9 cellular contexts compared by ENCODE assay signal in the genomic region with DNA sequence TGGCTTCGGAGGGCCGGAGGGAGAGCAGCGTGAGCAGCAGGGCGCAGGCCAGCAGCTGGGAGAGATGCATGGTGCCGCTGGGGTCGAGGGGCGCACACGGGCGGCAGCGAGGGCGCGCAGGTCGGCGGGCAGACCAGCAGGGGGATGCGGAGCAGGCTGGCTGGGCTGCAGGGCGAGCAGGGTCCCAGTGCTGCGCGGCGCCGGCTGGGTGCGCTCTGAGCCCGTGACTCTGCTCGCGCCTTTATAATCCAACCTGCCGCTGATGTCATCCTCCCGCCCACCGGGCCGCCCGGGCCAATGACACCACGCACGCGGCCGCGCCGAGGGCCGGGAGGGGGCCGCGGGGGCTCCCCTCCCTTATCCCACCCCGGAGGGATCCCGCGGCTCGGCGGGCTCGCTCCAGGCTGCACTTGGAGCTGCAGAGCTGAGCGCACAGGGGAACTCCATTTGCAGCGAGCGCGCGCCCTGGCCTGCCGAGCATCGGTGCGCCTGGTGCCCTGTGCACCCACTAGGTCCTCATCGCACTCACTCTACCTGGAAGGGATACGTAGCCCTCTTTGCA. TPM values are rescaled to one million over a fixed set of nuclear protein-coding genes. Genes with fewer than 3 reads are reported as not detected.
A peak's percentile ranks its signal among the peaks of the same experiment; 100 is the strongest.
DNase-seq lines count a peak whose midpoint lies in the region; ATAC-seq, FAIRE-seq and TF ChIP-seq lines count a peak whose summit lies in the region.
"Had no signal": no experiment of that assay in that cellular context is flagged by ENCODE, and none has a peak within 500 bp of the region (broad histone marks: within the 10 kb centered on the region; RNA-seq: fewer than 3 reads in every experiment).

A gene with protein sequence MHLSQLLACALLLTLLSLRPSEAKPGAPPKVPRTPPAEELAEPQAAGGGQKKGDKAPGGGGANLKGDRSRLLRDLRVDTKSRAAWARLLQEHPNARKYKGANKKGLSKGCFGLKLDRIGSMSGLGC (minus strand): TSS at position 217 of the 562 bp plus-strand sequence. CDS start 147 bp downstream, at position 70.

- H3K9me3 ChIP-seq in endothelial cell of umbilical vein (replicated peaks; ENCODE audit: control insufficient read depth, insufficient read depth, low read length) (no peaks in the 10 kb centered on the region), mucosa of descending colon (no peaks in the 10 kb centered on the region)

- ATAC-seq in HG02973 (IDR thresholded peaks at IDR 0.05; ENCODE audit: unreplicated experiment) = peak; percentile 45
- peak; percentile 69 for ATAC-seq in mucosa of descending colon
- no peak for ATAC-seq in HG03571 (IDR thresholded peaks at IDR 0.05; ENCODE audit: unreplicated experiment)

- TF ChIP-seq POLR2A in endothelial cell of umbilical vein (IDR thresholded peaks at IDR 0.05; ENCODE audit: low read depth, low read length) = no peak

- H2AFZ ChIP-seq in endothelial cell of umbilical vein (ENCODE audit: low read depth, low read length) = peak within 1 kb of the TSS; percentile 49

- H3K9ac ChIP-seq in endothelial cell of umbilical vein (replicated peaks; ENCODE audit: extremely low read depth, insufficient read depth, low read length) = no peak within 1 kb of the TSS

- CTCF ChIA-PET in activated CD4-positive, alpha-beta memory T cell treated with anti-CD3 and anti-CD28 coated beads, Interleukin-2, amount 10 ng/mL, durations not matched to agents 7 days and 5 days (lab: Charles Lee) = interaction anchor here (0.8 to 3.8 kb wide), 12 partner anchors 187 to 510 kb away, joined by 3 to 22 read pairs (median 4); no protein-coding TSS in a partner anchor
- CTCF ChIA-PET in endothelial cell of umbilical vein (lab: Charles Lee) = interaction anchor here (0.6 to 5.1 kb wide), 26 partner anchors 9 to 513 kb away, joined by 3 to 149 read pairs (median 6); a partner anchor contains a TSS

- intact Hi-C loops in endothelial cell of umbilical vein (cut with micrococcal nuclease) (loop anchor here (1.0 kb wide), 1 partner anchor 35 kb away; a partner anchor contains a TSS), mucosa of descending colon (cut with DNase I, micrococcal nuclease) (loop anchor here (5.0 to 10.0 kb wide), 4 partner anchors 216 to 509 kb away; no protein-coding TSS in a partner anchor)

- peak; percentile 38 for FAIRE-seq in endothelial cell of umbilical vein (lab: Jason Lieb, UNC)
- FAIRE-seq: islet of Langerhans had no signal

- H3K79me2 ChIP-seq in endothelial cell of umbilical vein (ENCODE audit: control insufficient read depth, insufficient read depth, low read length) = no peaks in the 10 kb centered on the region

- no peaks in the 10 kb centered on the region for H3K9me1 ChIP-seq in endothelial cell of umbilical vein (replicated peaks; ENCODE audit: control insufficient read depth, extremely low read depth, insufficient read depth, low read length)

- POLR2A ChIA-PET in activated CD4-positive, alpha-beta memory T cell treated with anti-CD3 and anti-CD28 coated beads, Interleukin-2, amount 10 ng/mL, durations not matched to agents 7 days and 5 days (lab: Charles Lee) = interaction anchor here (2.2 kb wide), 1 partner anchor 215 kb away, joined by 6 read pairs; no protein-coding TSS in a partner anchor
- POLR2A ChIA-PET in endothelial cell of umbilical vein (lab: Charles Lee) = no interaction called here

- H3K27me3 Mint-ChIP-seq in activated CD4-positive, alpha-beta memory T cell treated with anti-CD3 and anti-CD28 coated beads, Interleukin-2, amount 10 ng/mL, durations not matched to agents 7 days and 5 days = peaks cover 48% of the 10 kb centered on the region

- peak within 1 kb of the TSS; percentile 65 for H3K4me2 ChIP-seq in endothelial cell of umbilical vein (ENCODE audit: insufficient read depth, low read length)

- H3K4me3 ChIP-seq in endothelial cell of umbilical vein (replicated peaks in 1 of 3; ENCODE audit: insufficient read depth in 1 of 3, low read depth in 1 of 3, low read length in 3 of 3) = peak within 1 kb of the TSS in 2 of 3 experiments; percentile 30 to 45
- no peak within 1 kb of the TSS for H3K4me3 ChIP-seq in mucosa of descending colon

- H3K27ac ChIP-seq in endothelial cell of umbilical vein (ENCODE audit: insufficient read depth, low read depth, low read length) = no peak within 1 kb of the TSS

- H3K4me3 Mint-ChIP-seq in activated CD4-positive, alpha-beta memory T cell treated with anti-CD3 and anti-CD28 coated beads, Interleukin-2, amount 10 ng/mL, durations not matched to agents 7 days and 5 days = peak within 1 kb of the TSS; percentile 30

- DNase-seq in ELR (ENCODE audit: low read depth) (peak; percentile 79), NCI-H460 (ENCODE audit: extremely low read depth, low read depth) (peak; percentile 25), endothelial cell of umbilical vein (ENCODE audit: low read depth, low spot score) (peak; percentile 55), mucosa of descending colon (peak; percentile 25 to 47 (median 44))
- DNase-seq in activated CD4-positive, alpha-beta memory T cell treated with anti-CD3 and anti-CD28 coated beads, Interleukin-2, amount 10 ng/mL, durations not matched to agents 7 days and 5 days = peak; percentile 55
- peak; percentile 51 to 73 for DNase-seq in stimulated activated CD8-positive, alpha-beta memory T cell treated with anti-CD3 and anti-CD28 coated beads, Interleukin-7, amount 100 ng/mL, for 48 hours (ENCODE audit: extremely low read depth in 1 of 2, low read depth in 1 of 2)

- dilution Hi-C loops in endothelial cell of umbilical vein (cut with MboI; ENCODE audit: extremely low pct_ligation_motif_present, low sequenced_read_pairs) = no loop called here

- H3K27me3 ChIP-seq in endothelial cell of umbilical vein (ENCODE audit: control insufficient read depth in 2 of 2, insufficient read depth in 2 of 2, low read length in 2 of 2) = peaks cover 44 to 54% of the 10 kb centered on the region in 2 experiments

- no TSS peak for BruUV-seq in endothelial cell of umbilical vein (replicated peaks; lab: Mats Ljungman, UMichigan)

- H3K9me3 Mint-ChIP-seq in activated CD4-positive, alpha-beta memory T cell treated with anti-CD3 and anti-CD28 coated beads, Interleukin-2, amount 10 ng/mL, durations not matched to agents 7 days and 5 days = no peaks in the 10 kb centered on the region

- H3K27ac Mint-ChIP-seq in activated CD4-positive, alpha-beta memory T cell treated with anti-CD3 and anti-CD28 coated beads, Interleukin-2, amount 10 ng/mL, durations not matched to agents 7 days and 5 days = no peak within 1 kb of the TSS

- peaks cover 12% of the 10 kb centered on the region for H3K4me1 Mint-ChIP-seq in activated CD4-positive, alpha-beta memory T cell treated with anti-CD3 and anti-CD28 coated beads, Interleukin-2, amount 10 ng/mL, durations not matched to agents 7 days and 5 days

- H4K20me1 ChIP-seq in endothelial cell of umbilical vein (replicated peaks; ENCODE audit: control insufficient read depth, extremely low read depth, insufficient read depth, low read length) = no peaks in the 10 kb centered on the region

- H3K4me1 ChIP-seq in endothelial cell of umbilical vein (ENCODE audit: control insufficient read depth, extremely low read depth, insufficient read depth, low read length) (peaks cover 15% of the 10 kb centered on the region), mucosa of descending colon (ENCODE audit: low read depth) (peaks cover 14% of the 10 kb centered on the region)

- H3K36me3 ChIP-seq in endothelial cell of umbilical vein (ENCODE audit: control insufficient read depth in 2 of 2, extremely low read depth in 1 of 2, insufficient read depth in 2 of 2, low read length in 2 of 2) = no peaks in the 10 kb centered on the region
- H3K36me3 ChIP-seq in mucosa of descending colon (ENCODE audit: low read depth) = no peaks in the 10 kb centered on the region

- no peaks in the 10 kb centered on the region for H3K36me3 Mint-ChIP-seq in activated CD4-positive, alpha-beta memory T cell treated with anti-CD3 and anti-CD28 coated beads, Interleukin-2, amount 10 ng/mL, durations not matched to agents 7 days and 5 days (ENCODE audit: low read depth)

- TF ChIP-seq CTCF in endothelial cell of umbilical vein (IDR thresholded peaks at IDR 0.05; ENCODE audit: extremely low read depth in 1 of 2, insufficient read depth in 1 of 2, low read depth in 1 of 2, low read length in 2 of 2) = peak; percentile 36 to 56
- no peak for TF ChIP-seq CTCF in mucosa of descending colon (IDR thresholded peaks at IDR 0.05)

TF ChIP-seq in endothelial cell of umbilical vein, 7 proteins besides CTCF, POLR2A, EP300 and RAD21:
- no peak for TF ChIP-seq EZH2 (IDR thresholded peaks at IDR 0.05; ENCODE audit: borderline replicate concordance, low read depth, low read length, severe bottlenecking)
- no peak for TF ChIP-seq GATA2 (IDR thresholded peaks at IDR 0.05; ENCODE audit: insufficient read depth, insufficient read length, low read depth, low read length)
- no peak for TF ChIP-seq MYC (IDR thresholded peaks at IDR 0.05; ENCODE audit: low read depth, low read length)
- TF ChIP-seq, protein P1, sequence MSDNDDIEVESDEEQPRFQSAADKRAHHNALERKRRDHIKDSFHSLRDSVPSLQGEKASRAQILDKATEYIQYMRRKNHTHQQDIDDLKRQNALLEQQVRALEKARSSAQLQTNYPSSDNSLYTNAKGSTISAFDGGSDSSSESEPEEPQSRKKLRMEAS (IDR thresholded peaks at IDR 0.05; ENCODE audit: insufficient read depth, insufficient read length) = no peak
- TF ChIP-seq POLR2AphosphoS5 (IDR thresholded peaks at IDR 0.05; ENCODE audit: insufficient read depth, low read depth, low read length) = no peak
- no peak for TF ChIP-seq JUN (IDR thresholded peaks at IDR 0.05; ENCODE audit: borderline replicate concordance, insufficient read depth, insufficient read length, low read depth)
- no peak for TF ChIP-seq FOS (IDR thresholded peaks at IDR 0.05; ENCODE audit: borderline replicate concordance, insufficient read depth, low read length)

RNA-seq across cellular contexts. Expression of the gene that starts here (rescaled TPM):
- total RNA-seq in NCI-H460 (2014; rRNA removed; shearing (Covaris generic)) = not detected in 2 replicates
- polyA plus RNA-seq in NCI-H460 (2014; cell fraction: nucleus; rRNA removed) = not detected in 2 replicates
- not detected for total RNA-seq in activated CD4-positive, alpha-beta memory T cell treated with anti-CD3 and anti-CD28 coated beads, Interleukin-2, amount 10 ng/mL, durations not matched to agents 7 days and 5 days
- total RNA-seq in endothelial cell of umbilical vein = not detected in 2 replicates
- not detected in 2 replicates for polyA plus RNA-seq in endothelial cell of umbilical vein
- polyA plus RNA-seq in endothelial cell of umbilical vein (2011; cell fraction: cytosol; rRNA removed) = not detected in 2 replicates
- not detected in 2 replicates for polyA plus RNA-seq in endothelial cell of umbilical vein (2011; cell fraction: nucleus; rRNA removed)
- not detected in 2 replicates for polyA plus RNA-seq in endothelial cell of umbilical vein (2012)
- not detected in 2 replicates for polyA minus RNA-seq in endothelial cell of umbilical vein
- polyA minus RNA-seq in endothelial cell of umbilical vein (2011; cell fraction: cytosol; rRNA and poly(A)+ RNA removed) = not detected
- polyA minus RNA-seq in endothelial cell of umbilical vein (2011; cell fraction: nucleus; rRNA and poly(A)+ RNA removed) = not detected in 2 replicates
- total RNA-seq in mucosa of descending colon = 1 to 10 TPM in 1 of 3 donors, under 1 TPM in 1, not detected in 1; 0.39 to 2.7 TPM

Comparison
In these comparisons a context has a peak if more than half of its experiments do, and no peak if none do; other contexts are left out.
1. Peak in DNase-seq in NCI-H460; RNA of the gene not detected or under 1 TPM.
2. Peak in DNase-seq in activated CD4-positive, alpha-beta memory T cell treated with anti-CD3 and anti-CD28 coated beads, Interleukin-2, amount 10 ng/mL, durations not matched to agents 7 days and 5 days; RNA of the gene not detected or under 1 TPM.
3. Peak in DNase-seq, H3K4me3 ChIP-seq and H3K4me2 ChIP-seq in endothelial cell of umbilical vein; RNA of the gene not detected or under 1 TPM.
4. DNase-seq: peak in every context shown above with its lines; median percentile 79 in ELR; 62 in stimulated activated CD8-positive, alpha-beta memory T cell treated with anti-CD3 and anti-CD28 coated beads, Interleukin-7, amount 100 ng/mL, for 48 hours; 55 in activated CD4-positive, alpha-beta memory T cell treated with anti-CD3 and anti-CD28 coated beads, Interleukin-2, amount 10 ng/mL, durations not matched to agents 7 days and 5 days; 55 in endothelial cell of umbilical vein; 44 in mucosa of descending colon; 25 in NCI-H460.